Comparison of ENCODE assay signal across 19 cellular contexts in the genomic region with DNA sequence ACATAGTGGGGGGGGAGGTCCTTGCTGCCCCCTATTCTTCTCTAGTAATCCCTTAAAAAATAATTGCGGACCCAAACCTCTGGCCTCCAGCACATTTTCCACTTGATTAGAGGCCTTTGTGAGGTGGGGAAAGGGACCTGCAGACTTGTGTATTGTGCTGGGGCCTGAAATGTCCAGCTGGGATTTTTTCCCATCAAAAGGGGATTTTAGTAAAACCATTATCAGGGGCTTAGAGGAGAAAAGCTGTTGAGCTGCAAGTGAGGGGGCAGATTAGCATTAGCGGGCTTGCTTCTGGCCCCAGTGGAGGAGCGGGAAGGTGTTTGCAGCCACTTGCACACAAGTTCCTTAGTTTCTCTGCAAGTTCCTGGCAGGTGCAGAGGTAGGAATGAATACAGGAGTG. TPM values are rescaled to one million over a fixed set of nuclear protein-coding genes. Genes with fewer than 3 reads are reported as not detected.
DNase-seq lines count a peak whose midpoint lies in the region; ATAC-seq and TF ChIP-seq lines count a peak whose summit lies in the region.
"Had no signal": no experiment of that assay in that cellular context is flagged by ENCODE, and none has a peak within 500 bp of the region (broad histone marks: within the 10 kb centered on the region; RNA-seq: fewer than 3 reads in every experiment).

No MANE protein-coding gene starts in this region.

- H2BK120ac ChIP-seq in mesendoderm (ENCODE audit: low read depth, low read length), result no peak overlapping the region

- H3K4me3 ChIP-seq in HAP-1 (no peak overlapping the region), WERI-Rb-1 (ENCODE audit: low read depth, low read length) (no peak overlapping the region; the same call in 1 of the 2 replicates), mesendoderm (ENCODE audit: low read length) (no peak overlapping the region)
- H3K4me3 ChIP-seq: BLaER1 had no signal

- no peak overlapping the region for H3K9ac ChIP-seq in mesendoderm (ENCODE audit: low read length)
- H3K9ac ChIP-seq: BLaER1 had no signal

- DNase-seq in D341Med (ENCODE audit: low spot score), result peak; percentile 69
- peak; percentile 56 to 59 for DNase-seq in HAP-1 (ENCODE audit: low spot score in 2 of 2)
- peak; percentile 75 for DNase-seq in WERI-Rb-1
- DNase-seq in mesendoderm, result peak; percentile 46
- DNase-seq in MCF 10A (ENCODE audit: unreplicated experiment), result no peak
- no peak for DNase-seq in activated CD8-positive, alpha-beta memory T cell treated with anti-CD3 and anti-CD28 coated beads, Interleukin-2, amount 50 U/mL, for 48 hours
- DNase-seq: Caco-2; CD4-positive, alpha-beta memory T cell; GOT3; Karpas-422; NCI-H1417; NCI-H1694 treated with DMSO at 0.1 percent for 48 hours; NCI-H510A; NCI-H774 had no signal

- H3K9me3 ChIP-seq in HAP-1, result no peaks in the 10 kb centered on the region
- H3K9me3 ChIP-seq in WERI-Rb-1 (ENCODE audit: severe bottlenecking), result no peaks in the 10 kb centered on the region
- H3K9me3 ChIP-seq: BLaER1, Caco-2 had no signal

- BruUV-seq in MCF 10A (replicated peaks; lab: Mats Ljungman, UMichigan), result no TSS peak

- H3K36me3 Mint-ChIP-seq in MCF 10A (ENCODE audit: insufficient read depth, unreplicated experiment), result no peaks in the 10 kb centered on the region
- H3K36me3 Mint-ChIP-seq: IgD-negative memory B cell had no signal

- no peaks in the 10 kb centered on the region for H3K9me3 Mint-ChIP-seq in MCF 10A (ENCODE audit: unreplicated experiment)
- H3K9me3 Mint-ChIP-seq: CD4-positive, alpha-beta memory T cell; IgD-negative memory B cell had no signal

- no CpG with 5 or more reads among the region's 3 CpGs for WGBS in mesendoderm (ENCODE audit: extremely low coverage, insufficient coverage, low lambda C conversion rate)

- H3K36me3 ChIP-seq in HAP-1 (replicated peaks) (no peaks in the 10 kb centered on the region), WERI-Rb-1 (no peaks in the 10 kb centered on the region), mesendoderm (ENCODE audit: control insufficient read depth, insufficient read depth, low read length) (no peaks in the 10 kb centered on the region)
- H3K36me3 ChIP-seq: BLaER1 had no signal

- no peak overlapping the region for H3K4ac ChIP-seq in mesendoderm (ENCODE audit: low read depth, low read length)

- H2BK15ac ChIP-seq in mesendoderm (replicated peaks; ENCODE audit: low read depth), result no peak overlapping the region

- no peak for ATAC-seq in HG02852 (IDR thresholded peaks at IDR 0.05; ENCODE audit: unreplicated experiment)
- ATAC-seq: HCT116, Right ventricle myocardium inferior had no signal

- H2BK5ac ChIP-seq in mesendoderm (ENCODE audit: low read length), result no peak overlapping the region

- H3K27me3 ChIP-seq in HAP-1 (ENCODE audit: low read depth) (no peaks in the 10 kb centered on the region), WERI-Rb-1 (ENCODE audit: insufficient read depth, low read depth, severe bottlenecking) (peaks cover 11% of the 10 kb centered on the region), mesendoderm (ENCODE audit: insufficient read depth, low read length, poor library complexity) (no peaks in the 10 kb centered on the region)
- H3K27me3 ChIP-seq: BLaER1 had no signal

- H3K27me3 Mint-ChIP-seq in MCF 10A (ENCODE audit: insufficient read depth, unreplicated experiment), result no peaks in the 10 kb centered on the region
- H3K27me3 Mint-ChIP-seq: CD4-positive, alpha-beta memory T cell; IgD-negative memory B cell had no signal

- no peak overlapping the region for H3K23ac ChIP-seq in mesendoderm (ENCODE audit: low read length)

- H3K27ac Mint-ChIP-seq in MCF 10A (ENCODE audit: low read depth, unreplicated experiment), result no peak overlapping the region

- no peak overlapping the region for H2AK5ac ChIP-seq in mesendoderm (ENCODE audit: low read length)

- peaks cover 7% of the 10 kb centered on the region for H3K4me1 Mint-ChIP-seq in MCF 10A (ENCODE audit: insufficient read depth, unreplicated experiment)

- H4K5ac ChIP-seq in mesendoderm (ENCODE audit: low read length), result no peak overlapping the region

- H3K4me1 ChIP-seq in HAP-1, result peaks cover 13% of the 10 kb centered on the region
- H3K4me1 ChIP-seq in mesendoderm (ENCODE audit: control insufficient read depth, low read depth, low read length), result peaks cover under 1% of the 10 kb centered on the region

- H3K27ac ChIP-seq in WERI-Rb-1 (no peak overlapping the region), mesendoderm (ENCODE audit: low read depth, low read length) (no peak overlapping the region)
- H3K27ac ChIP-seq: BLaER1 had no signal

- in situ Hi-C loops in HAP-1 (cut with MboI; ENCODE audit: low sequenced_read_pairs), result loop anchor here (25.0 kb wide), 2 partner anchors 643 to 1018 kb away; partner anchors contain the start of gene RAD52

- no peak overlapping the region for H3K4me2 ChIP-seq in mesendoderm (ENCODE audit: low read length)
- H3K4me2 ChIP-seq: BLaER1 had no signal

- CTCF ChIA-PET in MCF 10A (lab: Yijun Ruan, JAX), result interaction anchor here (7.1 kb wide), 1 partner anchor 462 kb away, joined by 143 read pairs; no protein-coding TSS in a partner anchor

- TF ChIP-seq CTCF in WERI-Rb-1 (IDR thresholded peaks at IDR 0.05; ENCODE audit: low read depth, low read length), result no peak
- TF ChIP-seq CTCF in MCF 10A (IDR thresholded peaks at IDR 0.05; ENCODE audit: unreplicated experiment), result no peak

- POLR2A ChIA-PET in MCF 10A (lab: Yijun Ruan, JAX), result interaction anchor here (0.7 kb wide), 1 partner anchor 14 kb away, joined by 4 read pairs; no protein-coding TSS in a partner anchor

- H3K56ac ChIP-seq in mesendoderm (ENCODE audit: low read length), result no peak overlapping the region

- H4K8ac ChIP-seq in mesendoderm (ENCODE audit: low read depth, low read length), result no peak overlapping the region

- intact Hi-C loops in MCF 10A (cut with micrococcal nuclease), result loop anchor here (10.0 kb wide), 1 partner anchor 686 kb away; no protein-coding TSS in a partner anchor

- H3K79me1 ChIP-seq in mesendoderm (ENCODE audit: low read length), result no peaks in the 10 kb centered on the region

- H3K4me3 Mint-ChIP-seq in MCF 10A (ENCODE audit: unreplicated experiment), result no peak overlapping the region
- H3K4me3 Mint-ChIP-seq: CD4-positive, alpha-beta memory T cell; IgD-negative memory B cell had no signal

- H3K79me2 ChIP-seq in mesendoderm (ENCODE audit: control insufficient read depth, insufficient read depth, low read length), result no peaks in the 10 kb centered on the region

- no peak overlapping the region for H3K18ac ChIP-seq in mesendoderm (ENCODE audit: low read length)

RNA-seq across cellular contexts. Expression of gene FBXL14, which starts 13.9 kb away (rescaled TPM):
- 2.8 TPM for polyA plus RNA-seq in mesendoderm (2013, experiment 1 of 2)
- 2.9 TPM for polyA plus RNA-seq in mesendoderm (2013, experiment 2 of 2)
- total RNA-seq in MCF 10A (2022), result 9.4 and 10.1 TPM in 2 replicates

RNA-seq across cellular contexts. Expression of gene WNT5B, which starts 48.5 kb away (rescaled TPM):
- polyA plus RNA-seq in mesendoderm (2013, experiment 1 of 2), result 4.7 TPM
- 4.9 TPM for polyA plus RNA-seq in mesendoderm (2013, experiment 2 of 2)
- 0.21 and 0.44 TPM in 2 replicates for total RNA-seq in MCF 10A (2022)

Comparison
In these comparisons a context has a peak if more than half of its experiments do, and no peak if none do; other contexts are left out.
1. DNase-seq: peak in D341Med (single experiment), HAP-1 (2 of 2), WERI-Rb-1 (single experiment) and mesendoderm (single experiment); none in MCF 10A (single experiment) and activated CD8-positive, alpha-beta memory T cell treated with anti-CD3 and anti-CD28 coated beads, Interleukin-2, amount 50 U/mL, for 48 hours (single experiment).